16 cellular contexts compared by ENCODE assay signal in the genomic region with DNA sequence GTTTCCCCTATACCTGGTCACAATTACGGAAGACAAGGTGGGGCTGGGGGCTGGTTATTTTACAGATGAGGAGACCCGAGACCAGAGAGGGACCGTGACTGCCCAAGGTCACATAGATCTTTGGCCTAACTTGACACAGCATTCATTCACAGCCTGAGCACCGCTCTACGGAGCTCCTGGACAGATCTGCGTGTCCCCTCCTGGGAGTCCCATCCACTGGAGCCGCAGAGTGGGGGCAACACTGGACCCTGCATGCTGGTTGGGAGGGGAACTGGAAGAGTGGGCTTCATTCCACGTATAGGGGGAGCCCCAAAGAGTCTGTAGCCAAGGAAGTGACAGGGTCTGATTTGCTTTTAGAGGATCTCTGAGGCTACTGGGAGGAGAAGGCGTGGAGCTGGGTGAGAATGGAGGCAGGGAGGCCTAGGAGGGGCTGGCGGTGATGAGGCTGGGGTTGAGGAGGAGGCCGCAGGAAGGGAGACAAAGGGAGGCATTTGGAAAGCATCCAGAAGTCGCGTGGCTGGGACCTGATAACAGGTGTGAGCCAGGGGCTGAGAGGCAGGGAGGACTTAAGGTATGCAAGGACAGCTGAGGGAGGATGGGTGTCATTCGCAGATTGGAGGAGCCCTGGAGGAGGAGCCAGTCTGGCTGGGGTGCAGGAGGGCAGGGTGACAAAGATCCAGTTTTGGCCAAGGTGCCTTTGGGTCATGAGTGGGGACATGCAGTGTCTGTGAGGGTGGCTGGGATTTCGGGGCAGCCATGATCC.
DNase-seq lines count a peak whose midpoint lies in the region; ATAC-seq and TF ChIP-seq lines count a peak whose summit lies in the region.
"Had no signal": no experiment of that assay in that cellular context is flagged by ENCODE, and none has a peak within 500 bp of the region (broad histone marks: within the 10 kb centered on the region; RNA-seq: fewer than 3 reads in every experiment).

No MANE protein-coding gene starts in this region.

- DNase-seq in BE2C (peak; percentile 6), left cardiac atrium (peak; percentile 22), NCI-H748 (lab: John Stamatoyannopoulos, UW; ENCODE audit: unreplicated experiment) (no peak), dedifferentiated amniotic fluid mesenchymal stem cell (ENCODE audit: extremely low spot score) (no peak)
- DNase-seq: Caco-2; effector CD8-positive, alpha-beta T cell; GF-D8; hippocampal formation; NCI-H1930; NCI-H510A treated with DMSO at 0.1 percent for 48 hours had no signal

- POLR2A ChIA-PET in HEK293 (lab: Yijun Ruan, JAX): interaction anchor here (0.5 kb wide), 1 partner anchor 68 kb away, joined by 3 read pairs; no protein-coding TSS in a partner anchor

- H3K4me3 ChIP-seq in BE2C (ENCODE audit: low read depth, low read length) (no peak overlapping the region), HEK293 (ENCODE audit: low read depth, low read length) (no peak overlapping the region), parathyroid adenoma (ENCODE audit: low read depth, low read length) (no peak overlapping the region)

- no peak for TF ChIP-seq POLR2A in GM18505 (IDR thresholded peaks at IDR 0.05; ENCODE audit: borderline replicate concordance, extremely low read depth, insufficient read depth, insufficient read length)

- TF ChIP-seq CTCF in BE2C (IDR thresholded peaks at IDR 0.05; ENCODE audit: low read depth, low read length): no peak
- no peak for TF ChIP-seq CTCF in HEK293 (tag by site-specific recombination; IDR thresholded peaks at IDR 0.05)
- TF ChIP-seq CTCF in parathyroid adenoma (IDR thresholded peaks at IDR 0.05): no peak

- H3K79me2 ChIP-seq in parathyroid adenoma: no peaks in the 10 kb centered on the region

- H3K27me3 ChIP-seq in BE2C: no peaks in the 10 kb centered on the region
- H3K27me3 ChIP-seq in parathyroid adenoma (ENCODE audit: control insufficient read depth, insufficient read depth, low read length): no peaks in the 10 kb centered on the region

- peak overlapping the region; percentile 66 for H2AFZ ChIP-seq in parathyroid adenoma

- no peak overlapping the region for H3K9ac ChIP-seq in parathyroid adenoma

- H3K27ac ChIP-seq in HEK293 (ENCODE audit: extremely low read depth, low read depth, low read length) (no peak overlapping the region), parathyroid adenoma (no peak overlapping the region)

- intact Hi-C loops in left cardiac atrium (cut with DNase I): no loop called here

- no peak overlapping the region for H3K4me2 ChIP-seq in parathyroid adenoma (ENCODE audit: low read length)

- CTCF ChIA-PET in HEK293 (lab: Yijun Ruan, JAX): interaction anchor here (0.6 kb wide), 1 partner anchor 148 kb away, joined by 3 read pairs; no protein-coding TSS in a partner anchor

- H3K4me1 ChIP-seq in BE2C: no peaks in the 10 kb centered on the region
- H3K4me1 ChIP-seq in HEK293 (ENCODE audit: control insufficient read depth, insufficient read depth, low read length): no peaks in the 10 kb centered on the region
- H3K4me1 ChIP-seq in parathyroid adenoma: no peaks in the 10 kb centered on the region
- H3K4me1 ChIP-seq: Caco-2 had no signal

- H3K36me3 ChIP-seq in BE2C (no peaks in the 10 kb centered on the region), HEK293 (ENCODE audit: control insufficient read depth in 2 of 2, insufficient read depth in 1 of 2, low read length in 2 of 2) (no peaks in the 10 kb centered on the region), parathyroid adenoma (ENCODE audit: control insufficient read depth, insufficient read depth, low read length) (no peaks in the 10 kb centered on the region)

- ATAC-seq in left cardiac atrium (peak in 1 of 2 donors; percentile 11), GM19467 (IDR thresholded peaks at IDR 0.05; ENCODE audit: unreplicated experiment) (no peak), GM18505 (IDR thresholded peaks at IDR 0.05; ENCODE audit: unreplicated experiment) (no peak)
- ATAC-seq: activated CD4-positive, CD25-positive, alpha-beta regulatory T cell treated with anti-CD3 and anti-CD28 coated beads, Interleukin-2, amount 50 U/mL, for 24 hours; HCT116 had no signal

- no peaks in the 10 kb centered on the region; the same call in 1 of the 2 replicates for H3K9me3 ChIP-seq in BE2C
- no peaks in the 10 kb centered on the region for H3K9me3 ChIP-seq in HEK293 (ENCODE audit: control insufficient read depth, insufficient read depth, low read depth, low read length)
- no peaks in the 10 kb centered on the region for H3K9me3 ChIP-seq in parathyroid adenoma (ENCODE audit: control insufficient read depth, low read length)
- H3K9me3 ChIP-seq: Caco-2 had no signal

TF ChIP-seq in HEK293, 187 proteins besides CTCF, POLR2A, EP300 and RAD21:
- TF ChIP-seq WT1 (tag by site-specific recombination; IDR thresholded peaks at IDR 0.05) (peak; percentile 73), ZNF76 (tag by site-specific recombination; IDR thresholded peaks at IDR 0.05; ENCODE audit: borderline replicate concordance, low read depth) (peak; percentile 18; the same call in 1 of the 2 replicates), ZSCAN23 (tag by site-specific recombination; IDR thresholded peaks at IDR 0.05) (0 out of 2 replicates have a peak, but pooled peaks have one; percentile 13), ZNF747 (tag by site-specific recombination; IDR thresholded peaks at IDR 0.05) (no peak)
- TF ChIP-seq, protein P1, sequence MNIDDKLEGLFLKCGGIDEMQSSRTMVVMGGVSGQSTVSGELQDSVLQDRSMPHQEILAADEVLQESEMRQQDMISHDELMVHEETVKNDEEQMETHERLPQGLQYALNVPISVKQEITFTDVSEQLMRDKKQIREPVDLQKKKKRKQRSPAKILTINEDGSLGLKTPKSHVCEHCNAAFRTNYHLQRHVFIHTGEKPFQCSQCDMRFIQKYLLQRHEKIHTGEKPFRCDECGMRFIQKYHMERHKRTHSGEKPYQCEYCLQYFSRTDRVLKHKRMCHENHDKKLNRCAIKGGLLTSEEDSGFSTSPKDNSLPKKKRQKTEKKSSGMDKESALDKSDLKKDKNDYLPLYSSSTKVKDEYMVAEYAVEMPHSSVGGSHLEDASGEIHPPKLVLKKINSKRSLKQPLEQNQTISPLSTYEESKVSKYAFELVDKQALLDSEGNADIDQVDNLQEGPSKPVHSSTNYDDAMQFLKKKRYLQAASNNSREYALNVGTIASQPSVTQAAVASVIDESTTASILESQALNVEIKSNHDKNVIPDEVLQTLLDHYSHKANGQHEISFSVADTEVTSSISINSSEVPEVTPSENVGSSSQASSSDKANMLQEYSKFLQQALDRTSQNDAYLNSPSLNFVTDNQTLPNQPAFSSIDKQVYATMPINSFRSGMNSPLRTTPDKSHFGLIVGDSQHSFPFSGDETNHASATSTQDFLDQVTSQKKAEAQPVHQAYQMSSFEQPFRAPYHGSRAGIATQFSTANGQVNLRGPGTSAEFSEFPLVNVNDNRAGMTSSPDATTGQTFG (tag by site-specific recombination; IDR thresholded peaks at IDR 0.05; ENCODE audit: borderline replicate concordance): no peak
- TF ChIP-seq, protein P2, sequence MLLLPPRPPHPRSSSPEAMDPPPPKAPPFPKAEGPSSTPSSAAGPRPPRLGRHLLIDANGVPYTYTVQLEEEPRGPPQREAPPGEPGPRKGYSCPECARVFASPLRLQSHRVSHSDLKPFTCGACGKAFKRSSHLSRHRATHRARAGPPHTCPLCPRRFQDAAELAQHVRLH (tag by site-specific recombination; IDR thresholded peaks at IDR 0.05): 0 out of 2 replicates have a peak, but pooled peaks have one; percentile 24
- TF ChIP-seq, protein P3, sequence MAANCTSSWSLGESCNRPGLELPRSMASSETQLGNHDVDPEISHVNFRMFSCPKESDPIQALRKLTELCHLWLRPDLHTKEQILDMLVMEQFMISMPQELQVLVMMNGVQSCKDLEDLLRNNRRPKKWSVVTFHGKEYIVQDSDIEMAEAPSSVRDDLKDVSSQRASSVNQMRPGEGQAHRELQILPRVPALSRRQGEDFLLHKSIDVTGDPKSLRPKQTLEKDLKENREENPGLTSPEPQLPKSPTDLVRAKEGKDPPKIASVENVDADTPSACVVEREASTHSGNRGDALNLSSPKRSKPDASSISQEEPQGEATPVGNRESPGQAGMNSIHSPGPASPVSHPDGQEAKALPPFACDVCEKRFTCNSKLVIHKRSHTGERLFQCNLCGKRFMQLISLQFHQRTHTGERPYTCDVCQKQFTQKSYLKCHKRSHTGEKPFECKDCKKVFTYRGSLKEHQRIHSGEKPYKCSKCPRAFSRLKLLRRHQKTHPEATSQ (tag by site-specific recombination; IDR thresholded peaks at IDR 0.05): no peak

Comparison
In these comparisons a context has a peak if more than half of its experiments do, and no peak if none do; other contexts are left out.
1. DNase-seq: peak in BE2C (single experiment) and left cardiac atrium (single experiment); none in NCI-H748 (single experiment) and dedifferentiated amniotic fluid mesenchymal stem cell (single experiment).